28 cellular contexts compared by ENCODE assay signal in the genomic region with DNA sequence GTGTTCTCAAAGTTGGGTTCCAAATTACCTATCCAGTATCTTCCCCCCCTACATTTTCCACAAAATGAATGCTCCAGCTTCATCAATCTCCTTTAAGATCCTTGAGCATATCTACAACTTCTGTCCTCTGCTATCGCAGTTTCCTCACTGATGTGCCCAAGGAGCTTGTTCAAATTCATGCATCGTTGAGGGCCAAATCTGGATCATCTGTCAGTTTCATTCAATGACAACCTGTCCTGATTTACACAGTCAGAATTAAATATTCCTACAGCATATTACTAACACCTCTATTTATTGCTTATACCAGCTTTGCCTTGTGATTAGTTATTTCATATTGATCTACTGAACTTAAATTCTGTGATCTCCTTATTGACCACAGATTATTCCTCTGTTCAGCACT.
"Had no signal": no experiment of that assay in that cellular context is flagged by ENCODE, and none has a peak within 500 bp of the region (broad histone marks: within the 10 kb centered on the region; RNA-seq: fewer than 3 reads in every experiment).

No MANE protein-coding gene starts in this region.

- H3K27me3 ChIP-seq: stomach, suprapubic skin, testis, thyroid gland, tibial artery, tibial nerve, transverse colon, upper lobe of left lung, upper lobe of right lung, uterus, vagina had no signal

- H3K36me3 ChIP-seq: stomach, suprapubic skin, thoracic aorta, thyroid gland, tibial artery, tibial nerve, transverse colon, upper lobe of left lung, upper lobe of right lung, uterus, vagina had no signal

- DNase-seq: stimulated activated CD4-positive, alpha-beta T cell treated with anti-CD3 and anti-CD28 coated beads, Interleukin-2, amount 100 ng/mL, for 48 hours; stimulated activated CD4-positive, alpha-beta T cell treated with anti-CD3 and anti-CD28 coated beads, Interleukin-4, amount 100 ng/mL, for 1 hour; stimulated activated CD4-positive, alpha-beta T cell treated with anti-CD3 and anti-CD28 coated beads, Interleukin-4, amount 100 ng/mL, for 24 hours; stimulated activated CD4-positive, alpha-beta T cell treated with anti-CD3 and anti-CD28 coated beads, Interleukin-4, amount 100 ng/mL, for 4 hours; stimulated activated CD8-positive, alpha-beta memory T cell treated with anti-CD3 and anti-CD28 coated beads, Interleukin-4, amount 100 ng/mL, for 48 hours; stimulated activated naive B cell treated with anti-CD40 and anti-IgM and Interleukin-4, amounts not matched to agents 10 μg/mL and 1 μg/mL and 100 μg/mL, for 72 hours; stimulated activated naive CD4-positive, alpha-beta T cell; stimulated activated naive CD4-positive, alpha-beta T cell treated with Interleukin-2 at 50 U/mL for 16 hours; stimulated activated naive CD8-positive, alpha-beta T cell treated with anti-CD3 and anti-CD28 coated beads, Interleukin-15, amount 100 ng/mL, for 72 hours; stimulated activated naive CD8-positive, alpha-beta T cell treated with anti-CD3 and anti-CD28 coated beads, Interleukin-15, Interleukin-2, amounts not matched to agents 100 U/mL and 50 U/mL, for 24 hours; stomach; substantia nigra; testis; thyroid gland; tibial artery; transverse colon; trophoblast cell; upper lobe of left lung; upper lobe of right lung; uterus had no signal

- H3K9me3 Mint-ChIP-seq: stimulated activated effector memory CD8-positive, alpha-beta T cell treated with anti-CD3 and anti-CD28 coated beads, Interleukin-12 subunit alpha, Interleukin-12 subunit beta, amount 100 ng/mL, for 72 hours; stimulated activated memory B cell treated with anti-CD40 and anti-IgM and Interleukin-4, amounts not matched to agents 10 μg/mL and 1 μg/mL and 100 μg/mL, for 72 hours; stimulated activated naive B cell treated with anti-CD40 and anti-IgM and Interleukin-4, amounts not matched to agents 10 μg/mL and 1 μg/mL and 100 μg/mL, for 72 hours; stimulated activated naive CD8-positive, alpha-beta T cell treated with anti-CD3 and anti-CD28 coated beads, Interleukin-15, amount 100 ng/mL, for 72 hours; stimulated activated naive CD8-positive, alpha-beta T cell treated with anti-CD3 and anti-CD28 coated beads, Interleukin-15, Interleukin-2, amounts not matched to agents 100 ng/mL and 50 ng/mL, for 24 hours; type B pancreatic cell had no signal

- H3K4me1 Mint-ChIP-seq: stimulated activated effector memory CD8-positive, alpha-beta T cell treated with anti-CD3 and anti-CD28 coated beads, Interleukin-12 subunit alpha, Interleukin-12 subunit beta, amount 100 ng/mL, for 72 hours; stimulated activated memory B cell treated with anti-CD40 and anti-IgM and Interleukin-4, amounts not matched to agents 10 μg/mL and 1 μg/mL and 100 μg/mL, for 72 hours; stimulated activated naive B cell treated with anti-CD40 and anti-IgM and Interleukin-4, amounts not matched to agents 10 μg/mL and 1 μg/mL and 100 μg/mL, for 72 hours; stimulated activated naive CD8-positive, alpha-beta T cell treated with anti-CD3 and anti-CD28 coated beads, Interleukin-15, amount 100 ng/mL, for 72 hours had no signal

- H3K4me3 Mint-ChIP-seq: stimulated activated effector memory CD8-positive, alpha-beta T cell treated with anti-CD3 and anti-CD28 coated beads, Interleukin-12 subunit alpha, Interleukin-12 subunit beta, amount 100 ng/mL, for 72 hours; stimulated activated memory B cell treated with anti-CD40 and anti-IgM and Interleukin-4, amounts not matched to agents 10 μg/mL and 1 μg/mL and 100 μg/mL, for 72 hours; stimulated activated naive B cell treated with anti-CD40 and anti-IgM and Interleukin-4, amounts not matched to agents 10 μg/mL and 1 μg/mL and 100 μg/mL, for 72 hours; stimulated activated naive CD8-positive, alpha-beta T cell treated with anti-CD3 and anti-CD28 coated beads, Interleukin-15, amount 100 ng/mL, for 72 hours; stimulated activated naive CD8-positive, alpha-beta T cell treated with anti-CD3 and anti-CD28 coated beads, Interleukin-15, Interleukin-2, amounts not matched to agents 100 ng/mL and 50 ng/mL, for 24 hours; type B pancreatic cell had no signal

- H3K9me3 ChIP-seq: stomach, suprapubic skin, testis, thoracic aorta, thyroid gland, tibial artery, tibial nerve, transverse colon, upper lobe of left lung, upper lobe of right lung, uterus, vagina had no signal

- H3K27ac ChIP-seq: stomach, suprapubic skin, testis, thoracic aorta, thyroid gland, tibial artery, tibial nerve, transverse colon, upper lobe of left lung, upper lobe of right lung, uterus, vagina had no signal

- H3K27me3 Mint-ChIP-seq: stimulated activated memory B cell treated with anti-CD40 and anti-IgM and Interleukin-4, amounts not matched to agents 10 μg/mL and 1 μg/mL and 100 μg/mL, for 72 hours; stimulated activated naive B cell treated with anti-CD40 and anti-IgM and Interleukin-4, amounts not matched to agents 10 μg/mL and 1 μg/mL and 100 μg/mL, for 72 hours; stimulated activated naive CD8-positive, alpha-beta T cell treated with anti-CD3 and anti-CD28 coated beads, Interleukin-15, amount 100 ng/mL, for 72 hours; stimulated activated naive CD8-positive, alpha-beta T cell treated with anti-CD3 and anti-CD28 coated beads, Interleukin-15, Interleukin-2, amounts not matched to agents 100 ng/mL and 50 ng/mL, for 24 hours; type B pancreatic cell had no signal

- H3K27ac Mint-ChIP-seq: stimulated activated effector memory CD8-positive, alpha-beta T cell treated with anti-CD3 and anti-CD28 coated beads, Interleukin-12 subunit alpha, Interleukin-12 subunit beta, amount 100 ng/mL, for 72 hours; stimulated activated memory B cell treated with anti-CD40 and anti-IgM and Interleukin-4, amounts not matched to agents 10 μg/mL and 1 μg/mL and 100 μg/mL, for 72 hours; stimulated activated naive B cell treated with anti-CD40 and anti-IgM and Interleukin-4, amounts not matched to agents 10 μg/mL and 1 μg/mL and 100 μg/mL, for 72 hours; stimulated activated naive CD8-positive, alpha-beta T cell treated with anti-CD3 and anti-CD28 coated beads, Interleukin-15, amount 100 ng/mL, for 72 hours; stimulated activated naive CD8-positive, alpha-beta T cell treated with anti-CD3 and anti-CD28 coated beads, Interleukin-15, Interleukin-2, amounts not matched to agents 100 ng/mL and 50 ng/mL, for 24 hours; type B pancreatic cell had no signal

- H3K4me3 ChIP-seq: stomach, suprapubic skin, testis, thoracic aorta, thyroid gland, tibial artery, tibial nerve, transverse colon, upper lobe of left lung, upper lobe of right lung, uterus, vagina had no signal

- H3K36me3 Mint-ChIP-seq: stimulated activated effector memory CD8-positive, alpha-beta T cell treated with anti-CD3 and anti-CD28 coated beads, Interleukin-12 subunit alpha, Interleukin-12 subunit beta, amount 100 ng/mL, for 72 hours; stimulated activated memory B cell treated with anti-CD40 and anti-IgM and Interleukin-4, amounts not matched to agents 10 μg/mL and 1 μg/mL and 100 μg/mL, for 72 hours; stimulated activated naive B cell treated with anti-CD40 and anti-IgM and Interleukin-4, amounts not matched to agents 10 μg/mL and 1 μg/mL and 100 μg/mL, for 72 hours; type B pancreatic cell had no signal

- ATAC-seq: stimulated activated effector memory CD8-positive, alpha-beta T cell treated with anti-CD3 and anti-CD28 coated beads, Interleukin-12 subunit alpha, Interleukin-12 subunit beta, amount 100 ng/mL, for 72 hours; stimulated activated memory B cell treated with anti-CD40 and anti-IgM and Interleukin-4, amounts not matched to agents 10 μg/mL and 1 μg/mL and 100 μg/mL, for 72 hours; stimulated activated naive B cell treated with anti-CD40 and anti-IgM and Interleukin-4, amounts not matched to agents 10 μg/mL and 1 μg/mL and 100 μg/mL, for 72 hours; stimulated activated naive CD8-positive, alpha-beta T cell treated with anti-CD3 and anti-CD28 coated beads, Interleukin-15, amount 100 ng/mL, for 72 hours; stimulated activated naive CD8-positive, alpha-beta T cell treated with anti-CD3 and anti-CD28 coated beads, Interleukin-15, Interleukin-2, amounts not matched to agents 100 U/mL and 50 U/mL, for 24 hours; upper lobe of right lung had no signal
